ENCODE assay signal across 8 cellular contexts in genomic region chr6:31660998-31661866, GRCh38. TPM values are rescaled to one million over a fixed set of nuclear protein-coding genes. Genes with fewer than 3 reads are reported as not detected.
DNase-seq lines count a peak whose midpoint lies in the region; ATAC-seq and TF ChIP-seq lines count a peak whose summit lies in the region.

No MANE protein-coding gene starts in this region.

- peak overlapping the region; percentile 75 to 95 (median 88) for H3K27ac Mint-ChIP-seq in naive thymus-derived CD4-positive, alpha-beta T cell

- intact Hi-C loops in naive thymus-derived CD4-positive, alpha-beta T cell (cut with micrococcal nuclease): loop anchor here (1.0 to 10.0 kb wide), 3 partner anchors 9 to 1754 kb away; partner anchors contain the start of genes BAG6 (in 2 of the 2), CUTA (in 1 of the 2), HSD17B8 (in 1 of the 2) and PHF1 (in 1 of the 2)

- peak overlapping the region; percentile 89 to 98 (median 92) for H3K4me3 Mint-ChIP-seq in naive thymus-derived CD4-positive, alpha-beta T cell

- peak overlapping the region; percentile 82 for H3K27ac ChIP-seq in KOPT-K1 (ENCODE audit: low read depth, low read length, poor library complexity, severe bottlenecking)
- H3K27ac ChIP-seq in naive thymus-derived CD4-positive, alpha-beta T cell (ENCODE audit: low read depth, low read length): peak overlapping the region; percentile 88

- TF ChIP-seq CTCF in choroid plexus epithelial cell (conservative IDR thresholded peaks at IDR 0.05; ENCODE audit: low read depth, low read length) (no peak), GM20000 (IDR thresholded peaks at IDR 0.05; ENCODE audit: extremely low read depth, missing control alignments) (no peak)

- H3K36me3 Mint-ChIP-seq in naive thymus-derived CD4-positive, alpha-beta T cell: peaks cover 4 to 41% (median 15%) of the 10 kb centered on the region in 5 donors

- H3K4me1 Mint-ChIP-seq in naive thymus-derived CD4-positive, alpha-beta T cell: peaks cover 52 to 89% (median 72%) of the 10 kb centered on the region in 7 donors

- no peaks in the 10 kb centered on the region for H3K27me3 ChIP-seq in naive thymus-derived CD4-positive, alpha-beta T cell (ENCODE audit: control insufficient read depth in 2 of 2, insufficient read depth in 2 of 2, low read length in 2 of 2)

- CTCF ChIA-PET in naive thymus-derived CD4-positive, alpha-beta T cell (lab: Charles Lee): interaction anchor here (0.9 kb wide), 1 partner anchor 9 kb away, joined by 3 read pairs; the partner anchor contains the start of gene BAG6

- H3K27me3 Mint-ChIP-seq in naive thymus-derived CD4-positive, alpha-beta T cell: peaks cover 0 to 2% (median 0%) of the 10 kb centered on the region in 5 donors

- no peak for ATAC-seq in naive thymus-derived CD4-positive, alpha-beta T cell
- no peak for ATAC-seq in HG03571 (IDR thresholded peaks at IDR 0.05; ENCODE audit: unreplicated experiment)

- peaks cover 0 to 2% (median 0%) of the 10 kb centered on the region in 11 donors for H3K9me3 Mint-ChIP-seq in naive thymus-derived CD4-positive, alpha-beta T cell

- no peaks in the 10 kb centered on the region for H3K9me3 ChIP-seq in KOPT-K1 (ENCODE audit: insufficient read depth, low read length, poor library complexity, severe bottlenecking)
- H3K9me3 ChIP-seq in naive thymus-derived CD4-positive, alpha-beta T cell (ENCODE audit: control insufficient read depth in 2 of 3, low read length in 3 of 3): no peaks in the 10 kb centered on the region

- peaks cover 62% of the 10 kb centered on the region for H3K36me3 ChIP-seq in KOPT-K1 (ENCODE audit: insufficient read depth, low read length)
- peaks cover 0 to 35% (median 6%) of the 10 kb centered on the region in 3 experiments for H3K36me3 ChIP-seq in naive thymus-derived CD4-positive, alpha-beta T cell (ENCODE audit: control insufficient read depth in 2 of 3, insufficient read depth in 3 of 3, low read length in 3 of 3)

- DNase-seq in AG20443 (ENCODE audit: low spot score) (peak; percentile 30), choroid plexus epithelial cell (ENCODE audit: low read depth) (peak; percentile 62), globus pallidus (ENCODE audit: low spot score) (no peak), GM20000 (ENCODE audit: low spot score) (no peak)
- no peak for DNase-seq in naive thymus-derived CD4-positive, alpha-beta T cell
- no peak for DNase-seq in effector CD8-positive, alpha-beta T cell (lab: John Stamatoyannopoulos, UW)

- POLR2A ChIA-PET in naive thymus-derived CD4-positive, alpha-beta T cell (lab: Charles Lee): interaction anchor here (0.6 to 7.1 kb wide), 21 partner anchors 8 to 1616 kb away, joined by 3 to 193 read pairs (median 5); partner anchors contain the start of genes ABHD16A, APOM, BAG6 and DDX39B

- H3K4me1 ChIP-seq in naive thymus-derived CD4-positive, alpha-beta T cell (ENCODE audit: control insufficient read depth in 2 of 2, insufficient read depth in 2 of 2, low read length in 2 of 2): peaks cover 44 to 54% of the 10 kb centered on the region in 2 donors

- peak overlapping the region; percentile 82 for H3K4me3 ChIP-seq in choroid plexus epithelial cell (ENCODE audit: low read depth, low read length)
- H3K4me3 ChIP-seq in naive thymus-derived CD4-positive, alpha-beta T cell (ENCODE audit: low read length): peak overlapping the region; percentile 79

RNA-seq across cellular contexts. Expression of gene C6orf47, which starts 0.7 kb away (rescaled TPM):
- 10 to 100 TPM; 14.0 to 32.8 (median 23.2) TPM for total RNA-seq in naive thymus-derived CD4-positive, alpha-beta T cell
- 10 to 100 TPM; 22.3 to 33.7 TPM for polyA plus RNA-seq in naive thymus-derived CD4-positive, alpha-beta T cell

RNA-seq across cellular contexts. Expression of gene GPANK1, which starts 3.6 kb away (rescaled TPM):
- 10 to 100 TPM; 12.8 to 35.1 (median 28.9) TPM for total RNA-seq in naive thymus-derived CD4-positive, alpha-beta T cell
- polyA plus RNA-seq in naive thymus-derived CD4-positive, alpha-beta T cell: 10 to 100 TPM; 24.0 to 27.2 TPM

RNA-seq across cellular contexts. Expression of gene CSNK2B, which starts 4.6 kb away (rescaled TPM):
- total RNA-seq in naive thymus-derived CD4-positive, alpha-beta T cell: 100 to 1,000 TPM; 101 to 215 (median 133) TPM
- 100 to 1,000 TPM; 260 to 275 TPM for polyA plus RNA-seq in naive thymus-derived CD4-positive, alpha-beta T cell

RNA-seq across cellular contexts. Expression of gene APOM, which starts 5.5 kb away (rescaled TPM):
- 1 to 10 TPM in 4 of 5 experiments, under 1 TPM in 1; 0.78 to 4.3 (median 2.8) TPM for total RNA-seq in naive thymus-derived CD4-positive, alpha-beta T cell
- polyA plus RNA-seq in naive thymus-derived CD4-positive, alpha-beta T cell: 1 to 10 TPM; 3.8 to 5.0 TPM

RNA-seq across cellular contexts. Expression of gene LY6G5B, which starts 8.5 kb away (rescaled TPM):
- total RNA-seq in naive thymus-derived CD4-positive, alpha-beta T cell: 10 to 100 TPM; 27.7 to 51.0 (median 42.9) TPM
- not detected for polyA plus RNA-seq in naive thymus-derived CD4-positive, alpha-beta T cell

Comparison
In these comparisons a context has a peak if more than half of its experiments do, and no peak if none do; other contexts are left out.
1. DNase-seq: peak in AG20443 (single experiment) and choroid plexus epithelial cell (single experiment); none in naive thymus-derived CD4-positive, alpha-beta T cell (0 of 9), globus pallidus (single experiment), effector CD8-positive, alpha-beta T cell (single experiment) and GM20000 (single experiment).